ENCODE assay signal across 1 cellular context in the genomic region with DNA sequence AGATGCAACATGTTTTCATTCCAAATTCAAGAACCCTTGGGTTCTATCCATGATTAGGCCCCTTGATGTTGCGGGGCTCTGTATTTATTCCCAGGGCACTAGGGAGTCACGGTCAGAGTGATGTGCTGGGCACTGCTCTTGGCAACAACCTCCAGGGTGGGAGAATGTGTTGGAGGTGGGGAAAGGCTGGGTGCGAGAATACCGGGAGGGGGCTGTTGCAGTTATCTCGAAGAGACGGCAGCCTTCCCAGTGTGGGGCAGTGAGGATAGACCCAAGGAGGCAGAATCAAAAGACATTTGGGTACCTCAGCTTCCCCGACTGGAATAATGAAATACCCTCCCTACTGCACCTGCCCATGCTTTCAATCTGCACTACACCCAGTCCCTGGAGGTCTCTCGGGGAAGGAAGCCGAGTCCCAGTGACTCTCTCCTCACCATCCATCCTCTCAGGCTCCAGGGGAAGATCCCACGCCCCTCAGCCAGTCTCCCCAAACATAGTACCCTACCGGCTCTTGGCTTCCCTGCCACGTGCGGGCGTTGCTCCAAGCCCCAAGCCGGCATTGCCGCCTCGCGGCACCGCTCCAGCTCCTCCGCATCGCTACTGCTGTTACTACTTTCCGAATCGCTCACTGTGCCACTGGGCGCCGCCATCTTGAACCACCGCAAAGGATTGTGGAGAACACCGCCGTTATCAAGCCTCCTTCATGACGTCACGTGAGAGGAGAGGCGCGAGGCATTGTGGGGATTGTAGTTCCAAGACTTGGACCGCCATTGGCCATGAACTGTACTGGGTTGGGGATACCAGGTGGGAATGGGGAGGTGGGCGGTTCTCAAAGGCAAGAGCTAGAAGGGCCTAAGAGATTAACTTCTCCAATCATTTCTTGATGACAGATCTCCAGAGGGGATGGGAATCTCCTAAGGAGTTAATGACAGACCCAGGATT.
TF ChIP-seq lines count a peak whose summit lies in the region.

A gene with protein sequence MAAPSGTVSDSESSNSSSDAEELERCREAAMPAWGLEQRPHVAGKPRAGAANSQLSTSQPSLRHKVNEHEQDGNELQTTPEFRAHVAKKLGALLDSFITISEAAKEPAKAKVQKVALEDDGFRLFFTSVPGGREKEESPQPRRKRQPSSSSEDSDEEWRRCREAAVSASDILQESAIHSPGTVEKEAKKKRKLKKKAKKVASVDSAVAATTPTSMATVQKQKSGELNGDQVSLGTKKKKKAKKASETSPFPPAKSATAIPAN (minus strand): TSS at position 663 of the 942 bp plus-strand sequence. CDS start 13 bp downstream, at position 650.

TF ChIP-seq in HepG2, 621 proteins besides CTCF, POLR2A, EP300 and RAD21 (continued from another document and continues in another):
- no peak; the same call in 1 of the 2 replicates for TF ChIP-seq USF2 (IDR thresholded peaks at IDR 0.05; ENCODE audit: low read depth, low read length)
- TF ChIP-seq USF2 (CRISPR knock-in tag; IDR thresholded peaks at IDR 0.05; ENCODE audit: borderline replicate concordance), result peak; percentile 55; the same call in 1 of the 2 replicates
- peak; percentile 68 for TF ChIP-seq ZFY (CRISPR knock-in tag; IDR thresholded peaks at IDR 0.05)
- TF ChIP-seq SRSF1 (optimal IDR thresholded peaks at IDR 0.05; ENCODE audit: low read depth, low read length), result no peak
- no peak for TF ChIP-seq ZNF281 (CRISPR knock-in tag; IDR thresholded peaks at IDR 0.05; ENCODE audit: borderline replicate concordance)
- TF ChIP-seq YEATS2 (CRISPR knock-in tag; IDR thresholded peaks at IDR 0.05; ENCODE audit: borderline replicate concordance), result peak; percentile 29; the same call in 1 of the 2 replicates
- peak; percentile 65; the same call in 1 of the 2 replicates for TF ChIP-seq ZIK1 (CRISPR knock-in tag; IDR thresholded peaks at IDR 0.05; ENCODE audit: borderline replicate concordance, low read depth)
- TF ChIP-seq, protein P1, sequence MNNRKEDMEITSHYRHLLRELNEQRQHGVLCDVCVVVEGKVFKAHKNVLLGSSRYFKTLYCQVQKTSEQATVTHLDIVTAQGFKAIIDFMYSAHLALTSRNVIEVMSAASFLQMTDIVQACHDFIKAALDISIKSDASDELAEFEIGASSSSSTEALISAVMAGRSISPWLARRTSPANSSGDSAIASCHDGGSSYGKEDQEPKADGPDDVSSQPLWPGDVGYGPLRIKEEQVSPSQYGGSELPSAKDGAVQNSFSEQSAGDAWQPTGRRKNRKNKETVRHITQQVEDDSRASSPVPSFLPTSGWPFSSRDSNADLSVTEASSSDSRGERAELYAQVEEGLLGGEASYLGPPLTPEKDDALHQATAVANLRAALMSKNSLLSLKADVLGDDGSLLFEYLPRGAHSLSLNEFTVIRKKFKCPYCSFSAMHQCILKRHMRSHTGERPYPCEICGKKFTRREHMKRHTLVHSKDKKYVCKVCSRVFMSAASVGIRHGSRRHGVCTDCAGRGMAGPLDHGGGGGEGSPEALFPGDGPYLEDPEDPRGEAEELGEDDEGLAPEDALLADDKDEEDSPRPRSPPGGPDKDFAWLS (CRISPR knock-in tag; IDR thresholded peaks at IDR 0.05; ENCODE audit: borderline replicate concordance), result 0 out of 2 replicates have a peak, but pooled peaks have one; percentile 43
- TF ChIP-seq ZNF180 (CRISPR knock-in tag; IDR thresholded peaks at IDR 0.05; ENCODE audit: borderline replicate concordance, low read depth), result no peak
- TF ChIP-seq NR2F2 (IDR thresholded peaks at IDR 0.05; ENCODE audit: borderline replicate concordance, low read depth), result no peak
- TF ChIP-seq, protein P2, sequence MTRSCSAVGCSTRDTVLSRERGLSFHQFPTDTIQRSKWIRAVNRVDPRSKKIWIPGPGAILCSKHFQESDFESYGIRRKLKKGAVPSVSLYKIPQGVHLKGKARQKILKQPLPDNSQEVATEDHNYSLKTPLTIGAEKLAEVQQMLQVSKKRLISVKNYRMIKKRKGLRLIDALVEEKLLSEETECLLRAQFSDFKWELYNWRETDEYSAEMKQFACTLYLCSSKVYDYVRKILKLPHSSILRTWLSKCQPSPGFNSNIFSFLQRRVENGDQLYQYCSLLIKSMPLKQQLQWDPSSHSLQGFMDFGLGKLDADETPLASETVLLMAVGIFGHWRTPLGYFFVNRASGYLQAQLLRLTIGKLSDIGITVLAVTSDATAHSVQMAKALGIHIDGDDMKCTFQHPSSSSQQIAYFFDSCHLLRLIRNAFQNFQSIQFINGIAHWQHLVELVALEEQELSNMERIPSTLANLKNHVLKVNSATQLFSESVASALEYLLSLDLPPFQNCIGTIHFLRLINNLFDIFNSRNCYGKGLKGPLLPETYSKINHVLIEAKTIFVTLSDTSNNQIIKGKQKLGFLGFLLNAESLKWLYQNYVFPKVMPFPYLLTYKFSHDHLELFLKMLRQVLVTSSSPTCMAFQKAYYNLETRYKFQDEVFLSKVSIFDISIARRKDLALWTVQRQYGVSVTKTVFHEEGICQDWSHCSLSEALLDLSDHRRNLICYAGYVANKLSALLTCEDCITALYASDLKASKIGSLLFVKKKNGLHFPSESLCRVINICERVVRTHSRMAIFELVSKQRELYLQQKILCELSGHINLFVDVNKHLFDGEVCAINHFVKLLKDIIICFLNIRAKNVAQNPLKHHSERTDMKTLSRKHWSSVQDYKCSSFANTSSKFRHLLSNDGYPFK (CRISPR knock-in tag; IDR thresholded peaks at IDR 0.05; ENCODE audit: borderline replicate concordance), result peak; percentile 96
- TF ChIP-seq, protein P3, sequence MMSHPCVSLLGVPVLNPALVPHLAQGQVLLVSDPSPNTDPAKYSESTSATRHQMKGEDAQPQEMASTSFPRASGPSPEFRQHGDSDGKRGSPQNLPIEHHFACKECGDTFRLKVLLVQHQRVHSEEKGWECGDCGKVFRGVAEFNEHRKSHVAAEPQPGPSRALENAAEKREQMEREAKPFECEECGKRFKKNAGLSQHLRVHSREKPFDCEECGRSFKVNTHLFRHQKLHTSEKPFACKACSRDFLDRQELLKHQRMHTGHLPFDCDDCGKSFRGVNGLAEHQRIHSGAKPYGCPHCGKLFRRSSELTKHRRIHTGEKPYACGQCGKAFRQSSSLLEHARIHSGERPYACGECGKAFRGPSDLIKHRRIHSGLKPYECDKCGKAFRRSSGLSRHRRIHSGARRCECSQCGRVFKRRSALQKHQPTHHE (CRISPR knock-in tag; IDR thresholded peaks at IDR 0.05; ENCODE audit: borderline replicate concordance), result no peak
- peak; percentile 94 for TF ChIP-seq ATF2 (CRISPR knock-in tag; IDR thresholded peaks at IDR 0.05)
- peak; percentile 67; the same call in 1 of the 2 replicates for TF ChIP-seq ZBTB25 (CRISPR knock-in tag; IDR thresholded peaks at IDR 0.05)
- TF ChIP-seq, protein P4, sequence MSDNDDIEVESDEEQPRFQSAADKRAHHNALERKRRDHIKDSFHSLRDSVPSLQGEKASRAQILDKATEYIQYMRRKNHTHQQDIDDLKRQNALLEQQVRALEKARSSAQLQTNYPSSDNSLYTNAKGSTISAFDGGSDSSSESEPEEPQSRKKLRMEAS (IDR thresholded peaks at IDR 0.05), result peak; percentile 52
- TF ChIP-seq, protein P5, sequence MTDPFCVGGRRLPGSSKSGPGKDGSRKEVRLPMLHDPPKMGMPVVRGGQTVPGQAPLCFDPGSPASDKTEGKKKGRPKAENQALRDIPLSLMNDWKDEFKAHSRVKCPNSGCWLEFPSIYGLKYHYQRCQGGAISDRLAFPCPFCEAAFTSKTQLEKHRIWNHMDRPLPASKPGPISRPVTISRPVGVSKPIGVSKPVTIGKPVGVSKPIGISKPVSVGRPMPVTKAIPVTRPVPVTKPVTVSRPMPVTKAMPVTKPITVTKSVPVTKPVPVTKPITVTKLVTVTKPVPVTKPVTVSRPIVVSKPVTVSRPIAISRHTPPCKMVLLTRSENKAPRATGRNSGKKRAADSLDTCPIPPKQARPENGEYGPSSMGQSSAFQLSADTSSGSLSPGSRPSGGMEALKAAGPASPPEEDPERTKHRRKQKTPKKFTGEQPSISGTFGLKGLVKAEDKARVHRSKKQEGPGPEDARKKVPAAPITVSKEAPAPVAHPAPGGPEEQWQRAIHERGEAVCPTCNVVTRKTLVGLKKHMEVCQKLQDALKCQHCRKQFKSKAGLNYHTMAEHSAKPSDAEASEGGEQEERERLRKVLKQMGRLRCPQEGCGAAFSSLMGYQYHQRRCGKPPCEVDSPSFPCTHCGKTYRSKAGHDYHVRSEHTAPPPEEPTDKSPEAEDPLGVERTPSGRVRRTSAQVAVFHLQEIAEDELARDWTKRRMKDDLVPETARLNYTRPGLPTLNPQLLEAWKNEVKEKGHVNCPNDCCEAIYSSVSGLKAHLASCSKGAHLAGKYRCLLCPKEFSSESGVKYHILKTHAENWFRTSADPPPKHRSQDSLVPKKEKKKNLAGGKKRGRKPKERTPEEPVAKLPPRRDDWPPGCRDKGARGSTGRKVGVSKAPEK (CRISPR knock-in tag; IDR thresholded peaks at IDR 0.05; ENCODE audit: borderline replicate concordance), result no peak
- peak; percentile 34; the same call in 1 of the 2 replicates for TF ChIP-seq THRA (CRISPR knock-in tag; IDR thresholded peaks at IDR 0.05; ENCODE audit: borderline replicate concordance)
- no peak for TF ChIP-seq GABPA (IDR thresholded peaks at IDR 0.05; ENCODE audit: low read depth, low read length)
- TF ChIP-seq GABPA (CRISPR knock-in tag; IDR thresholded peaks at IDR 0.05; ENCODE audit: low read depth), result peak; percentile 71
- TF ChIP-seq ZNF639 (CRISPR knock-in tag; conservative IDR thresholded peaks at IDR 0.05), result peak; percentile 65; the same call in 1 of the 2 replicates
